15 cellular contexts compared by ENCODE assay signal in the genomic region with DNA sequence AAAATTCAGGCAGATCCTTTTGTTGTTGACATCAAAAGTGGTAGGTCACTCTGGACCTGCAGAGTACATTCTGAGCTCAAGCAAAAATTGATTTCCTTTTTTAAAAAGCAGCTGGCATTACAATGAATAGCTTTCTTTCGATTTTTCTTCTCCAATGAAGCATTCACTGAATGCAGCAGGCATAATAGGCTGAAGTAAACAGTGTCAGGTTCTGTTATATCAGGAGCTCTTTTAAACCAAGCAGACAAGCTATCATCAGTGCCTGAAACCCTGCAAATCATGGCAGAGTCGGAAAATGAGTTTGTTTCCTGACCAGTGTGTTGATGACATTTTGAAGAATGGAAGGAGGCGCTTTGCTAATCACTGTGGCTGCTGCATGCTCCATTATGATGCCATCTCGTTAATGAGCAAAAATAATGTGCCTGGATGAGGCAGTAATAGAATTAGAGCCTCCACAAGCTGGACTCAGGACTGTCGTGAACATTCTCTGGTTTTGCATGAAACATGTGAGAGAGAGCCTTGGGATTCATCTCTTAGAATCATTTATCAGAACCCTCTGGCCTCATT.
DNase-seq lines count a peak whose midpoint lies in the region; ATAC-seq and FAIRE-seq lines count a peak whose summit lies in the region.
"Had no signal": no experiment of that assay in that cellular context is flagged by ENCODE, and none has a peak within 500 bp of the region (broad histone marks: within the 10 kb centered on the region; RNA-seq: fewer than 3 reads in every experiment).

No MANE protein-coding gene starts in this region.

- DNase-seq in Ammon's horn (ENCODE audit: low spot score), result peak; percentile 38
- peak; percentile 63 for DNase-seq in NCI-H1092 (lab: John Stamatoyannopoulos, UW)
- DNase-seq in NCI-H345 (lab: John Stamatoyannopoulos, UW), result peak; percentile 84
- no peak for DNase-seq in activated CD4-positive, alpha-beta T cell treated with anti-CD3 and anti-CD28 coated beads, Interleukin-2, amount 50 U/mL, for 48 hours
- no peak for DNase-seq in cerebellum (ENCODE audit: low spot score)
- DNase-seq in mucosa of gallbladder (ENCODE audit: low spot score), result no peak
- DNase-seq: activated gamma-delta T cell; effector CD4-positive, alpha-beta T cell; GM23248; IMR-90; mammary epithelial cell; PC-9; small intestine had no signal

- no peak for ATAC-seq in HG02870 (IDR thresholded peaks at IDR 0.05; ENCODE audit: unreplicated experiment)

- FAIRE-seq in endometrium (lab: Jason Lieb, UNC), result peak; percentile 81
- FAIRE-seq: small intestine had no signal

Comparison
In these comparisons a context has a peak if more than half of its experiments do, and no peak if none do; other contexts are left out.
1. DNase-seq: peak in Ammon's horn (single experiment), NCI-H1092 (single experiment) and NCI-H345 (single experiment); none in activated CD4-positive, alpha-beta T cell treated with anti-CD3 and anti-CD28 coated beads, Interleukin-2, amount 50 U/mL, for 48 hours (0 of 2), cerebellum (single experiment) and mucosa of gallbladder (single experiment).